Comparison of ENCODE assay signal across 8 cellular contexts in genomic region chr1:70410604-70411359, GRCh38.
DNase-seq lines count a peak whose midpoint lies in the region; ATAC-seq and TF ChIP-seq lines count a peak whose summit lies in the region.

Gene CTH (plus strand): TSS chr1:70411268. CDS start chr1:70411416, 148 bp downstream.

- no peak for TF ChIP-seq CTCF in AG09319 (IDR thresholded peaks at IDR 0.05; ENCODE audit: low read depth, low read length)

- peak; percentile 97 for ATAC-seq in GM19025 (IDR thresholded peaks at IDR 0.05; ENCODE audit: low read depth, unreplicated experiment)
- ATAC-seq in HG03342 (IDR thresholded peaks at IDR 0.05; ENCODE audit: unreplicated experiment) = peak; percentile 95

- DNase-seq in AG09319 (ENCODE audit: extremely low read depth, low read depth) (peak; percentile 85), NCI-H446 (lab: John Stamatoyannopoulos, UW) (peak; percentile 96 to 98), cerebellar nuclear complex (lab: John Stamatoyannopoulos, UW) (peak; percentile 85 to 88), islet precursor cell (peak; percentile 99)
- peak; percentile 89 for DNase-seq in activated CD4-positive, CD25-positive, alpha-beta regulatory T cell treated with anti-CD3 and anti-CD28 coated beads, Interleukin-2, amount 50 U/mL, for 72 hours
- peak; percentile 82 to 89 (median 86) for DNase-seq in stimulated activated CD4-positive, alpha-beta T cell treated with anti-CD3 and anti-CD28 coated beads, Interleukin-12 subunit alpha, Interleukin-12 subunit beta, amount 100 ng/mL, for 48 hours (ENCODE audit: low read depth in 2 of 3, low spot score in 1 of 3)

Comparison
In these comparisons a context has a peak if more than half of its experiments do, and no peak if none do; other contexts are left out.
1. Peak in every context shown above with its lines: DNase-seq and ATAC-seq.